Comparison of ENCODE assay signal across 14 cellular contexts in genomic region chr2:88967844-88968243, GRCh38.
DNase-seq lines count a peak whose midpoint lies in the region; ATAC-seq and TF ChIP-seq lines count a peak whose summit lies in the region.
"Had no signal": no experiment of that assay in that cellular context is flagged by ENCODE, and none has a peak within 500 bp of the region (broad histone marks: within the 10 kb centered on the region; RNA-seq: fewer than 3 reads in every experiment).

No MANE protein-coding gene starts in this region.

- H3K36me3 ChIP-seq in BJ (ENCODE audit: control insufficient read depth, insufficient read depth, low read length) (no peaks in the 10 kb centered on the region), GM23248 (ENCODE audit: low read depth) (no peaks in the 10 kb centered on the region)
- H3K36me3 ChIP-seq: neutrophil had no signal

- H3K79me2 ChIP-seq in GM23248 (ENCODE audit: insufficient read depth) = no peaks in the 10 kb centered on the region

- 23 to 31% methylated on average over 3 of the region's 3 CpGs for WGBS in GM23248 (ENCODE audit: low coverage in 1 of 2, low lambda C conversion rate in 2 of 2, missing lambda C conversion rate in 2 of 2), 2 experiments

- no peaks in the 10 kb centered on the region; the same call in 1 of the 2 replicates for H3K27me3 ChIP-seq in BJ (ENCODE audit: control insufficient read depth, insufficient read depth, low read length)
- H3K27me3 ChIP-seq in GM23248 (replicated peaks; ENCODE audit: insufficient read depth) = no peaks in the 10 kb centered on the region
- H3K27me3 ChIP-seq: neutrophil had no signal

- ATAC-seq in HG02870 (IDR thresholded peaks at IDR 0.05; ENCODE audit: unreplicated experiment) (no peak), HG02798 (IDR thresholded peaks at IDR 0.05; ENCODE audit: poor library complexity, unreplicated experiment) (no peak)
- ATAC-seq: activated CD8-positive, alpha-beta T cell treated with anti-CD3 and anti-CD28 coated beads, Interleukin-2, amount 10 ng/mL, durations not matched to agents 7 days and 5 days had no signal

- H3K9ac ChIP-seq in GM23248 = no peak overlapping the region

- CTCF ChIA-PET in BJ (lab: Yijun Ruan, JAX) = no interaction called here

- H3K4me2 ChIP-seq in GM23248 (ENCODE audit: unreplicated experiment) = no peak overlapping the region
- H3K4me2 ChIP-seq: smooth muscle cell had no signal

- no peaks in the 10 kb centered on the region for H3K4me1 ChIP-seq in GM23248 (ENCODE audit: insufficient read depth)

- POLR2A ChIA-PET in BJ (lab: Charles Lee) = no interaction called here

- TF ChIP-seq CTCF in BJ (IDR thresholded peaks at IDR 0.05; ENCODE audit: insufficient read depth, low read depth, low read length) = peak; percentile 30; the same call in 1 of the 2 replicates
- peak; percentile 5 for TF ChIP-seq CTCF in epithelial cell of proximal tubule (conservative IDR thresholded peaks at IDR 0.05; ENCODE audit: low read depth, low read length)

- H3K4me3 ChIP-seq in BJ (ENCODE audit: low read depth, low read length) (no peak overlapping the region), GM23248 (no peak overlapping the region), epithelial cell of proximal tubule (ENCODE audit: low read depth, low read length) (no peak overlapping the region)
- H3K4me3 ChIP-seq: smooth muscle cell had no signal

- H3K27ac ChIP-seq in GM23248 = no peak overlapping the region
- H3K27ac ChIP-seq: neutrophil had no signal

- H4K20me1 ChIP-seq in GM23248 (ENCODE audit: insufficient read depth) = no peaks in the 10 kb centered on the region

- no peaks in the 10 kb centered on the region for H3F3A ChIP-seq in GM23248 (ENCODE audit: insufficient read depth)

- H3K9me2 ChIP-seq in GM23248 (ENCODE audit: insufficient read depth) = no peaks in the 10 kb centered on the region

- in situ Hi-C loops in GM23248 (cut with MboI) = no loop called here

- no peak for DNase-seq in BJ (ENCODE audit: low read depth)
- DNase-seq in GM23248 = peak; percentile 5
- DNase-seq in RPMI8226 = peak; percentile 2
- DNase-seq in epithelial cell of proximal tubule (ENCODE audit: low read depth) = no peak
- no peak for DNase-seq in AML-193 (lab: John Stamatoyannopoulos, UW)
- no peak for DNase-seq in NCI-H1105 treated with DMSO at 0.1 percent for 48 hours (lab: John Stamatoyannopoulos, UW)
- DNase-seq: activated CD8-positive, alpha-beta T cell treated with anti-CD3 and anti-CD28 coated beads, Interleukin-2, amount 10 ng/mL, durations not matched to agents 7 days and 5 days; activated gamma-delta T cell; KG1; NCI-H2029 had no signal

- H3K9me3 ChIP-seq in GM23248 (ENCODE audit: low read depth) = no peaks in the 10 kb centered on the region
- H3K9me3 ChIP-seq: neutrophil had no signal

- H2AFZ ChIP-seq in GM23248 = no peak overlapping the region

Comparison
In these comparisons a context has a peak if more than half of its experiments do, and no peak if none do; other contexts are left out.
1. DNase-seq: peak in GM23248 (single experiment) and RPMI8226 (single experiment); none in BJ (single experiment), epithelial cell of proximal tubule (single experiment), AML-193 (0 of 2) and NCI-H1105 treated with DMSO at 0.1 percent for 48 hours (single experiment).